19 cellular contexts compared by ENCODE assay signal in genomic region chr10:2953495-2953894, GRCh38.
DNase-seq lines count a peak whose midpoint lies in the region; ATAC-seq, FAIRE-seq and TF ChIP-seq lines count a peak whose summit lies in the region.
"Had no signal": no experiment of that assay in that cellular context is flagged by ENCODE, and none has a peak within 500 bp of the region (broad histone marks: within the 10 kb centered on the region; RNA-seq: fewer than 3 reads in every experiment).

No MANE protein-coding gene starts in this region.

- BruUV-seq in HepG2 (replicated peaks; lab: Mats Ljungman, UMichigan): no TSS peak

- H3K18ac ChIP-seq in mesenchymal stem cell (ENCODE audit: low read depth in 1 of 2, low read length in 2 of 2): no peak overlapping the region

- H2AFZ ChIP-seq in HepG2 (ENCODE audit: low read length) (no peak overlapping the region), mesenchymal stem cell (ENCODE audit: low read depth, low read length) (no peak overlapping the region)
- H2AFZ ChIP-seq: GM23338 had no signal

- no peak overlapping the region for H3K23ac ChIP-seq in mesenchymal stem cell (ENCODE audit: low read length in 2 of 2)

- no peak overlapping the region for H3K4me3 Mint-ChIP-seq in HFFc6
- H3K4me3 Mint-ChIP-seq: CD4-positive, alpha-beta memory T cell; GM23338; IgD-negative memory B cell had no signal

- no peaks in the 10 kb centered on the region for H3K79me1 ChIP-seq in mesenchymal stem cell (replicated peaks; ENCODE audit: low read length, poor library complexity, severe bottlenecking)

- intact Hi-C loops in HepG2 (cut with micrococcal nuclease; ENCODE audit: unreplicated experiment): no loop called here
- intact Hi-C loops in right lobe of liver (cut with DNase I): no loop called here

- no peak for DNase-seq in HepG2 (ENCODE audit: low spot score)
- no peak for DNase-seq in right lobe of liver
- peak; percentile 19 for DNase-seq in HFFc6
- peak; percentile 13 for DNase-seq in bronchial epithelial cell (ENCODE audit: low read depth)
- DNase-seq in mesenchymal stem cell: peak; percentile 13
- DNase-seq in DMS114 treated with DMSO at 0.1 percent for 48 hours (lab: John Stamatoyannopoulos, UW; ENCODE audit: unreplicated experiment): no peak
- DNase-seq: BE2C; CD4-positive, alpha-beta memory T cell; DMS153; DMS79 treated with DMSO at 0.1 percent for 48 hours; GF-D8; H7 had no signal

- TF ChIP-seq EP300 in HepG2 (IDR thresholded peaks at IDR 0.05; ENCODE audit: low read depth in 2 of 2, low read length in 2 of 2): no peak
- no peak for TF ChIP-seq EP300 in HepG2 (CRISPR knock-in tag; IDR thresholded peaks at IDR 0.05; ENCODE audit: borderline replicate concordance)

- no peak overlapping the region for H3K27ac ChIP-seq in HepG2 (ENCODE audit: extremely low read length, insufficient read depth, low read length)
- no peak overlapping the region for H3K27ac ChIP-seq in right lobe of liver
- no peak overlapping the region for H3K27ac ChIP-seq in mesenchymal stem cell (ENCODE audit: low read length, poor library complexity, severe bottlenecking)
- H3K27ac ChIP-seq: C4-2B had no signal

- no peak overlapping the region for H3K27ac Mint-ChIP-seq in HFFc6
- H3K27ac Mint-ChIP-seq: CD4-positive, alpha-beta memory T cell; GM23338; IgD-negative memory B cell had no signal

- no peaks in the 10 kb centered on the region for H3K36me3 Mint-ChIP-seq in HFFc6 (ENCODE audit: low read depth)
- H3K36me3 Mint-ChIP-seq: CD4-positive, alpha-beta memory T cell; IgD-negative memory B cell had no signal

- H3K79me2 ChIP-seq in HepG2 (ENCODE audit: insufficient read depth, low read length): no peaks in the 10 kb centered on the region

- H3K4me2 ChIP-seq in HepG2 (ENCODE audit: low read depth, low read length) (no peak overlapping the region), mesenchymal stem cell (ENCODE audit: low read length, poor library complexity, severe bottlenecking) (no peak overlapping the region)
- H3K4me2 ChIP-seq: GM23338 had no signal

- H4K20me1 ChIP-seq in HepG2 (ENCODE audit: insufficient read depth, low read length): no peaks in the 10 kb centered on the region

- no peak overlapping the region for H2BK12ac ChIP-seq in mesenchymal stem cell (ENCODE audit: low read length in 2 of 2)

- CTCF ChIA-PET in HepG2 (lab: Yijun Ruan, JAX; ENCODE audit: low intra/inter-chr PET ratio, low total read pairs): no interaction called here

- H2AK5ac ChIP-seq in mesenchymal stem cell (ENCODE audit: low read length, severe bottlenecking): no peak overlapping the region

- no peak overlapping the region for H2BK5ac ChIP-seq in mesenchymal stem cell (ENCODE audit: low read depth, low read length, poor library complexity, severe bottlenecking)

- ATAC-seq in HepG2 (no peak), right lobe of liver (no peak), GM21825 (IDR thresholded peaks at IDR 0.05; ENCODE audit: unreplicated experiment) (no peak), GM21737 (IDR thresholded peaks at IDR 0.05; ENCODE audit: unreplicated experiment) (no peak)
- ATAC-seq: GM23338 had no signal

- H2BK120ac ChIP-seq in mesenchymal stem cell (ENCODE audit: low read depth, low read length): no peak overlapping the region

- in situ Hi-C loops in HepG2 (cut with HindIII; ENCODE audit: extremely low pct_ligation_motif_present, low pct_unique_long_range_greater_than_20kb): no loop called here

- TF ChIP-seq CTCF in HepG2 (CRISPR knock-in tag; IDR thresholded peaks at IDR 0.05) (no peak), right lobe of liver (IDR thresholded peaks at IDR 0.05) (no peak), HFFc6 (IDR thresholded peaks at IDR 0.05) (no peak), bronchial epithelial cell (IDR thresholded peaks at IDR 0.05; ENCODE audit: insufficient read depth, low read length, severe bottlenecking) (no peak)

- H3K4me1 Mint-ChIP-seq in HFFc6 (ENCODE audit: low read depth): peaks cover 13% of the 10 kb centered on the region

- no peak overlapping the region for H4K91ac ChIP-seq in mesenchymal stem cell (ENCODE audit: low read length)

- no peak overlapping the region for H4K8ac ChIP-seq in mesenchymal stem cell (ENCODE audit: low read length)

- no peak for FAIRE-seq in HepG2 (lab: Jason Lieb, UNC)
- FAIRE-seq in bronchial epithelial cell (lab: Jason Lieb, UNC): no peak
- FAIRE-seq: A204.1, GM19239 had no signal

- POLR2A ChIA-PET in HepG2 (lab: Yijun Ruan, JAX): no interaction called here

- 52% methylated on average over 2 of the region's 2 CpGs for WGBS in HepG2 (ENCODE audit: low lambda C conversion rate)
- WGBS in right lobe of liver (ENCODE audit: insufficient coverage, low coverage, low lambda C conversion rate, missing lambda C conversion rate): 75% methylated on average over 2 of the region's 2 CpGs
- WGBS in mesenchymal stem cell: no CpG with 5 or more reads among the region's 2 CpGs

- H3K36me3 ChIP-seq in HepG2 (replicated peaks in 1 of 2; ENCODE audit: control insufficient read depth in 1 of 2, insufficient read depth in 2 of 2, low read length in 2 of 2): no peaks in the 10 kb centered on the region
- no peaks in the 10 kb centered on the region for H3K36me3 ChIP-seq in right lobe of liver
- no peaks in the 10 kb centered on the region for H3K36me3 ChIP-seq in bronchial epithelial cell (ENCODE audit: control insufficient read depth, insufficient read depth, low read length)
- no peaks in the 10 kb centered on the region for H3K36me3 ChIP-seq in mesenchymal stem cell (ENCODE audit: control insufficient read depth in 1 of 2, insufficient read depth in 2 of 2, low read depth in 1 of 2, low read length in 2 of 2)
- H3K36me3 ChIP-seq: BE2C had no signal

- peaks cover 15% of the 10 kb centered on the region for H3K27me3 Mint-ChIP-seq in HFFc6 (ENCODE audit: insufficient read depth)

- H3K9ac ChIP-seq in HepG2 (ENCODE audit: insufficient read depth, low read depth, low read length) (no peak overlapping the region), mesenchymal stem cell (ENCODE audit: low read length) (no peak overlapping the region)

- H3K9me3 ChIP-seq in HepG2 (ENCODE audit: low read length): no peaks in the 10 kb centered on the region
- H3K9me3 ChIP-seq in right lobe of liver: no peaks in the 10 kb centered on the region
- H3K9me3 ChIP-seq in mesenchymal stem cell (ENCODE audit: control insufficient read depth, low read length): no peaks in the 10 kb centered on the region
- H3K9me3 ChIP-seq: BE2C had no signal

- H3K27me3 ChIP-seq in HepG2 (ENCODE audit: control insufficient read depth in 1 of 2, insufficient read depth in 2 of 2, low read length in 2 of 2): no peaks in the 10 kb centered on the region
- H3K27me3 ChIP-seq in right lobe of liver: no peaks in the 10 kb centered on the region
- H3K27me3 ChIP-seq in bronchial epithelial cell (ENCODE audit: control insufficient read depth, insufficient read depth, low read length): no peaks in the 10 kb centered on the region
- peaks cover 3 to 14% of the 10 kb centered on the region in 2 experiments for H3K27me3 ChIP-seq in mesenchymal stem cell (ENCODE audit: control insufficient read depth in 1 of 2, insufficient read depth in 1 of 2, low read length in 2 of 2)
- H3K27me3 ChIP-seq: BE2C had no signal

- no peak overlapping the region for H2BK15ac ChIP-seq in mesenchymal stem cell (ENCODE audit: low read depth, poor library complexity, severe bottlenecking)

- no peak overlapping the region for H3K4ac ChIP-seq in mesenchymal stem cell (ENCODE audit: low read depth in 1 of 2, low read length in 2 of 2)

- no peaks in the 10 kb centered on the region for H3K9me3 Mint-ChIP-seq in HFFc6
- H3K9me3 Mint-ChIP-seq: GM23338 had no signal

- TF ChIP-seq RAD21 in HepG2 (CRISPR knock-in tag; IDR thresholded peaks at IDR 0.05): no peak

- no peak overlapping the region for H3K14ac ChIP-seq in mesenchymal stem cell (ENCODE audit: low read length in 2 of 2)

- TF ChIP-seq POLR2A in HepG2 (IDR thresholded peaks at IDR 0.05; ENCODE audit: insufficient read depth in 1 of 2, low read depth in 2 of 2, low read length in 2 of 2) (no peak), right lobe of liver (IDR thresholded peaks at IDR 0.05) (no peak)

- H3K4me3 ChIP-seq in HepG2 (replicated peaks in 1 of 3; ENCODE audit: insufficient read depth in 1 of 3, low read depth in 2 of 3, low read length in 3 of 3) (no peak overlapping the region), right lobe of liver (no peak overlapping the region), bronchial epithelial cell (ENCODE audit: low read depth, low read length) (no peak overlapping the region), mesenchymal stem cell (ENCODE audit: insufficient read depth in 1 of 2, low read depth in 1 of 2, low read length in 2 of 2) (no peak overlapping the region)
- H3K4me3 ChIP-seq: GM23338 had no signal

- H3K4me1 ChIP-seq in HepG2 (ENCODE audit: insufficient read depth, low read length) (peaks cover 24% of the 10 kb centered on the region), right lobe of liver (peaks cover 0 to 11% (median 0%) of the 10 kb centered on the region in 4 donors), mesenchymal stem cell (ENCODE audit: control insufficient read depth, insufficient read depth, low read depth, low read length) (peaks cover 7% of the 10 kb centered on the region)
- H3K4me1 ChIP-seq: BE2C had no signal

TF ChIP-seq in HepG2, 621 proteins besides CTCF, POLR2A, EP300 and RAD21:
- TF ChIP-seq POLR2AphosphoS2 (IDR thresholded peaks at IDR 0.05; ENCODE audit: low read depth, low read length) (no peak), ZNF12 (CRISPR knock-in tag; IDR thresholded peaks at IDR 0.05) (peak; percentile 90), NFIC (IDR thresholded peaks at IDR 0.05; ENCODE audit: low read length) (no peak)

Comparison
In these comparisons a context has a peak if more than half of its experiments do, and no peak if none do; other contexts are left out.
1. DNase-seq: peak in HFFc6 (single experiment), bronchial epithelial cell (single experiment) and mesenchymal stem cell (single experiment); none in HepG2 (single experiment), right lobe of liver (0 of 3) and DMS114 treated with DMSO at 0.1 percent for 48 hours (single experiment).